Comparison of ENCODE assay signal across 8 cellular contexts in the genomic region with DNA sequence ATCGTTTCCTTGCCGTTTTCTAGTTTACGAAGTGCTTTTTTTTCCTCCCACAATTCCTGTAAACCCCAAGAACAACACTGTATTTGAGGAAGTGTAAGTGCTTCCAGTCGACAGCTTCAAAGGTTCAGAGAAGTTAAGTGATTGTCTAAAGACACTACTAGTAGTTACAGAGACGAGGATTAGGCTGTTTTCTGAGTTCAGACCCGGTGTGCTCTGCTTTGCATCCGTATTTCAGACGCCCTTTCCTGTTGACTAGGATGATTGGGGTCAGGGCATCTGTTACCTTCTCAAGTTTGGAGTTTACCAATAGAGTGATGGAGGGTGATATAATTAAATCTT. TPM values are rescaled to one million over a fixed set of nuclear protein-coding genes. Genes with fewer than 3 reads are reported as not detected.
DNase-seq lines count a peak whose midpoint lies in the region; TF ChIP-seq lines count a peak whose summit lies in the region.

No MANE protein-coding gene starts in this region.

- H3K9me3 Mint-ChIP-seq in activated naive CD4-positive, alpha-beta T cell treated with anti-CD3 and anti-CD28 coated beads for 36 hours, result no peaks in the 10 kb centered on the region
- no peaks in the 10 kb centered on the region for H3K9me3 Mint-ChIP-seq in type B pancreatic cell

- CTCF ChIA-PET in activated naive CD4-positive, alpha-beta T cell treated with anti-CD3 and anti-CD28 coated beads for 36 hours (lab: Charles Lee), result interaction anchor here (0.6 to 1.3 kb wide), 2 partner anchors 14 to 102 kb away, joined by 3 to 4 read pairs; no protein-coding TSS in a partner anchor

- peak overlapping the region; percentile 92 for H3K4me3 Mint-ChIP-seq in activated naive CD4-positive, alpha-beta T cell treated with anti-CD3 and anti-CD28 coated beads for 36 hours
- H3K4me3 Mint-ChIP-seq in type B pancreatic cell, result peak overlapping the region; percentile 99

- no peak for TF ChIP-seq POLR2A in lower leg skin (IDR thresholded peaks at IDR 0.05)

- H3K36me3 Mint-ChIP-seq in activated naive CD4-positive, alpha-beta T cell treated with anti-CD3 and anti-CD28 coated beads for 36 hours (ENCODE audit: low read depth), result peaks cover 25% of the 10 kb centered on the region
- H3K36me3 Mint-ChIP-seq in type B pancreatic cell, result peaks cover 6% of the 10 kb centered on the region

- H3K27me3 Mint-ChIP-seq in activated naive CD4-positive, alpha-beta T cell treated with anti-CD3 and anti-CD28 coated beads for 36 hours (ENCODE audit: low read depth), result no peaks in the 10 kb centered on the region
- peaks cover 3% of the 10 kb centered on the region for H3K27me3 Mint-ChIP-seq in type B pancreatic cell

- no peaks in the 10 kb centered on the region for H3K27me3 ChIP-seq in adipocyte (replicated peaks; ENCODE audit: control insufficient read depth, insufficient read depth, low read length)

- TF ChIP-seq CTCF in lower leg skin (IDR thresholded peaks at IDR 0.05) (no peak), type B pancreatic cell (conservative IDR thresholded peaks at IDR 0.05) (no peak)

- H3K27ac Mint-ChIP-seq in activated naive CD4-positive, alpha-beta T cell treated with anti-CD3 and anti-CD28 coated beads for 36 hours, result peak overlapping the region; percentile 90
- H3K27ac Mint-ChIP-seq in type B pancreatic cell, result peak overlapping the region; percentile 92

- H3K4me3 ChIP-seq in adipocyte (ENCODE audit: low read length) (peak overlapping the region; percentile 96), lower leg skin (ENCODE audit: low read depth, poor library complexity, severe bottlenecking) (peak overlapping the region; percentile 48)

- 0 to 1% methylated on average over 8 of the region's 8 CpGs for WGBS in lower leg skin, 2 donors

- no peak for DNase-seq in activated naive CD4-positive, alpha-beta T cell treated with anti-CD3 and anti-CD28 coated beads for 36 hours
- no peak for DNase-seq in activated naive CD4-positive, alpha-beta T cell treated with Interleukin-2 at 50 U/mL for 16 hours
- DNase-seq in adipocyte (ENCODE audit: low read depth), result peak; percentile 23
- DNase-seq in lower leg skin (ENCODE audit: low spot score in 2 of 2), result no peak
- DNase-seq in type B pancreatic cell (ENCODE audit: extremely low spot score, unreplicated experiment), result no peak
- DNase-seq in OCI-M1 (lab: John Stamatoyannopoulos, UW), result no peak
- DNase-seq in SHP77 (lab: John Stamatoyannopoulos, UW), result no peak
- DNase-seq in activated effector memory CD4-positive, alpha-beta T cell treated with anti-CD3 and anti-CD28 coated beads, Interleukin-2, amount 50 U/mL, for 16 hours, result no peak

- H3K36me3 ChIP-seq in adipocyte (ENCODE audit: control insufficient read depth, insufficient read depth, low read length, severe bottlenecking), result peaks cover 35% of the 10 kb centered on the region

- peak overlapping the region; percentile 92 for H3K9ac ChIP-seq in adipocyte (ENCODE audit: low read length)

- peaks cover 36% of the 10 kb centered on the region for H3K4me1 Mint-ChIP-seq in activated naive CD4-positive, alpha-beta T cell treated with anti-CD3 and anti-CD28 coated beads for 36 hours (ENCODE audit: low read depth)
- H3K4me1 Mint-ChIP-seq in type B pancreatic cell (ENCODE audit: unreplicated experiment), result peaks cover 23% of the 10 kb centered on the region

- H3K4me1 ChIP-seq in adipocyte (ENCODE audit: control insufficient read depth, insufficient read depth, low read length), result peaks cover 8% of the 10 kb centered on the region

- H3K9me3 ChIP-seq in adipocyte (ENCODE audit: control insufficient read depth, low read length), result no peaks in the 10 kb centered on the region

- intact Hi-C loops in activated naive CD4-positive, alpha-beta T cell treated with anti-CD3 and anti-CD28 coated beads for 36 hours (cut with micrococcal nuclease), result loop anchor here (10.0 kb wide), 1 partner anchor 1897 kb away; no protein-coding TSS in a partner anchor
- intact Hi-C loops in lower leg skin (cut with DNase I; ENCODE audit: low total_unique reads), result loop anchor here (5.0 kb wide), 1 partner anchor 864 kb away; no protein-coding TSS in a partner anchor

RNA-seq across cellular contexts. Expression of gene CLP1, which starts 0.4 kb away (rescaled TPM):
- 10 to 100 TPM; 11.3 to 14.2 TPM for total RNA-seq in activated naive CD4-positive, alpha-beta T cell treated with anti-CD3 and anti-CD28 coated beads for 36 hours
- 10 to 100 TPM; 14.0 to 29.2 (median 17.6) TPM for total RNA-seq in lower leg skin
- 16.9 and 20.7 TPM in 2 replicates for total RNA-seq in type B pancreatic cell (ENCODE audit: low replicate concordance)

RNA-seq across cellular contexts. Expression of gene YPEL4, which starts 8.3 kb away (rescaled TPM):
- under 1 TPM; 0.17 to 0.54 TPM for total RNA-seq in activated naive CD4-positive, alpha-beta T cell treated with anti-CD3 and anti-CD28 coated beads for 36 hours
- total RNA-seq in lower leg skin, result 1 to 10 TPM in 3 of 4 donors, under 1 TPM in 1; 0.91 to 4.3 (median 2.9) TPM
- total RNA-seq in type B pancreatic cell (ENCODE audit: low replicate concordance), result 0.38 and 0.48 TPM in 2 replicates

RNA-seq across cellular contexts. Expression of gene ZDHHC5, which starts 9.9 kb away (rescaled TPM):
- total RNA-seq in activated naive CD4-positive, alpha-beta T cell treated with anti-CD3 and anti-CD28 coated beads for 36 hours, result 10 to 100 TPM; 38.5 to 46.6 TPM
- total RNA-seq in lower leg skin, result 10 to 100 TPM; 72.9 to 99.1 (median 84.5) TPM
- 56.7 and 80.6 TPM in 2 replicates for total RNA-seq in type B pancreatic cell (ENCODE audit: low replicate concordance)

RNA-seq across cellular contexts. Expression of gene MED19, which starts 54.0 kb away (rescaled TPM):
- total RNA-seq in activated naive CD4-positive, alpha-beta T cell treated with anti-CD3 and anti-CD28 coated beads for 36 hours, result 1 to 10 TPM; 8.2 to 9.0 TPM
- total RNA-seq in lower leg skin (10 to 100 TPM; 19.4 to 25.5 (median 23.0) TPM), type B pancreatic cell (ENCODE audit: low replicate concordance) (17.9 and 21.5 TPM in 2 replicates)

RNA-seq across cellular contexts. Expression of gene TMX2, which starts 54.4 kb away (rescaled TPM):
- 10 to 100 TPM; 49.8 to 54.7 TPM for total RNA-seq in activated naive CD4-positive, alpha-beta T cell treated with anti-CD3 and anti-CD28 coated beads for 36 hours
- total RNA-seq in lower leg skin, result 10 to 100 TPM; 41.8 to 60.4 (median 45.4) TPM
- total RNA-seq in type B pancreatic cell (ENCODE audit: low replicate concordance), result 84.4 and 87.4 TPM in 2 replicates
